18 cellular contexts compared by ENCODE assay signal in the genomic region with DNA sequence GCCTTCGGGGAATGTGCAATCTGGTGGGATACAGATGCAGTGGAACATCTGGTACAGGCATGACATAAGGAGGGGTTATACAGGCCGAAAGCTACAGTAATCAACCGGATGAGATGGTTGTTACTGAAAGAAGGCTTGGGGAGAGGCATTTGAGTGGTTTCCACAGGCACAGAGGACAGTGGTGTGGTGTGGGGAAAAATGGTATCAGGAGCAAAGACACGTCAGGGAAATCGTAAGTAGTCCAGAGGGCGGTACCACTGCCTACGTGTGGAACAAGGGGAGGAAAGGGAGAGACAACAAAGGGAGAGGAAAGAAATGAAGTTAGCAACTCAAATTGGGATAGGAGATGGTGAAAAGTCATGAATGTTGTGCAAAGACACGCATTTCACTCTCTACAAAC. TPM values are rescaled to one million over a fixed set of nuclear protein-coding genes. Genes with fewer than 3 reads are reported as not detected.
DNase-seq lines count a peak whose midpoint lies in the region; ATAC-seq, FAIRE-seq and TF ChIP-seq lines count a peak whose summit lies in the region.
"Had no signal": no experiment of that assay in that cellular context is flagged by ENCODE, and none has a peak within 500 bp of the region (broad histone marks: within the 10 kb centered on the region; RNA-seq: fewer than 3 reads in every experiment).

No MANE protein-coding gene starts in this region.

- H3K36me3 Mint-ChIP-seq in nephron (ENCODE audit: low read depth): no peaks in the 10 kb centered on the region

- peak overlapping the region; percentile 56 to 74 for H3K9ac ChIP-seq in stomach smooth muscle (ENCODE audit: low read length in 2 of 2)
- H3K9ac ChIP-seq: KMS-11 had no signal

- H3K4me3 Mint-ChIP-seq in nephron: peak overlapping the region; percentile 73 to 85 (median 82)
- H3K4me3 Mint-ChIP-seq: CD8-positive, alpha-beta memory T cell had no signal

- H3K27me3 Mint-ChIP-seq in nephron (ENCODE audit: low read depth): peaks cover 28% of the 10 kb centered on the region

- 66 to 69% methylated on average over 8 of the region's 8 CpGs for WGBS in esophagus, 2 donors

- H3K27ac Mint-ChIP-seq in nephron: peak overlapping the region; percentile 2 to 52 (median 12)
- H3K27ac Mint-ChIP-seq: CD8-positive, alpha-beta memory T cell had no signal

- H3K9me3 ChIP-seq in esophagus (ENCODE audit: control insufficient read depth in 2 of 2, insufficient read depth in 1 of 2, low read depth in 1 of 2, low read length in 1 of 2): no peaks in the 10 kb centered on the region
- no peaks in the 10 kb centered on the region for H3K9me3 ChIP-seq in stomach smooth muscle (ENCODE audit: control insufficient read depth in 2 of 2, low read length in 2 of 2)
- H3K9me3 ChIP-seq: adrenal gland had no signal

- no peak for TF ChIP-seq CTCF in nephron (IDR thresholded peaks at IDR 0.05; ENCODE audit: unreplicated experiment in 3 of 3)

- peak; percentile 13 for DNase-seq in SK-N-DZ (ENCODE audit: low spot score)
- DNase-seq in COR-L47 (lab: John Stamatoyannopoulos, UW): no peak
- no peak for DNase-seq in urothelium cell line (ENCODE audit: low spot score)
- DNase-seq: activated CD4-positive, alpha-beta T cell treated with anti-CD3 and anti-CD28 coated beads for 4 hours; adrenal gland; CD8-positive, alpha-beta memory T cell; DMS79; left colon; NCI-H1105; NCI-H2107; NCI-H69; PC-3 had no signal

- no peaks in the 10 kb centered on the region for H3K27me3 ChIP-seq in esophagus (ENCODE audit: control insufficient read depth in 1 of 2, insufficient read depth in 2 of 2, low read length in 2 of 2)
- no peaks in the 10 kb centered on the region for H3K27me3 ChIP-seq in stomach smooth muscle (ENCODE audit: control insufficient read depth in 1 of 2, insufficient read depth in 2 of 2, low read length in 2 of 2)
- H3K27me3 ChIP-seq: adrenal gland had no signal

- no peaks in the 10 kb centered on the region for H3K4me1 ChIP-seq in esophagus (ENCODE audit: control insufficient read depth in 2 of 2, insufficient read depth in 2 of 2, low read length in 1 of 2)
- H3K4me1 ChIP-seq in stomach smooth muscle (ENCODE audit: control insufficient read depth, insufficient read depth, low read length): peaks cover 33% of the 10 kb centered on the region

- H3K36me3 ChIP-seq in esophagus (ENCODE audit: control insufficient read depth in 2 of 2, insufficient read depth in 2 of 2, low read length in 1 of 2) (no peaks in the 10 kb centered on the region), stomach smooth muscle (ENCODE audit: control insufficient read depth in 2 of 2, insufficient read depth in 2 of 2, low read length in 2 of 2) (peaks cover 2 to 4% of the 10 kb centered on the region in 2 donors)
- H3K36me3 ChIP-seq: adrenal gland had no signal

- no peaks in the 10 kb centered on the region for H3K9me3 Mint-ChIP-seq in nephron
- H3K9me3 Mint-ChIP-seq: CD8-positive, alpha-beta memory T cell had no signal

- H3K27ac ChIP-seq in esophagus (ENCODE audit: low read depth in 2 of 2, low read length in 1 of 2) (peak overlapping the region; percentile 5 to 65), stomach smooth muscle (ENCODE audit: low read length) (peak overlapping the region; percentile 81)
- H3K27ac ChIP-seq: adrenal gland, KMS-11 had no signal

- no peak for FAIRE-seq in urothelium cell line (lab: Jason Lieb, UNC)

- H3K4me3 ChIP-seq in esophagus (ENCODE audit: low read depth in 1 of 2, low read length in 2 of 2): peak overlapping the region in 1 of 2 donors; percentile 37
- peak overlapping the region; percentile 94 for H3K4me3 ChIP-seq in stomach smooth muscle (ENCODE audit: low read length in 2 of 2)
- H3K4me3 ChIP-seq: adrenal gland had no signal

- no peak for ATAC-seq in GM19397 (IDR thresholded peaks at IDR 0.05; ENCODE audit: unreplicated experiment)
- ATAC-seq in HG02610 (IDR thresholded peaks at IDR 0.05; ENCODE audit: unreplicated experiment): no peak
- ATAC-seq: left colon, PC-3 had no signal

- H3K4me1 Mint-ChIP-seq in nephron: peaks cover 38% of the 10 kb centered on the region

RNA-seq across cellular contexts. Expression of gene PDLIM3, which starts 3.0 kb away (rescaled TPM):
- polyA plus RNA-seq in SK-N-DZ (2014; cell fraction: cytosol; rRNA removed): 92.0 and 95.3 TPM in 2 replicates
- polyA plus RNA-seq in SK-N-DZ (2014; cell fraction: nucleus; rRNA removed): 108 and 110 TPM in 2 replicates
- 10 to 100 TPM; 24.2 to 62.8 TPM for polyA plus RNA-seq in esophagus
- polyA plus RNA-seq: CD8-positive, alpha-beta memory T cell had no signal
